In genomic region chr5:111848374-111848914, GRCh38 we compare ENCODE assay signal across 23 cellular contexts.
DNase-seq lines count a peak whose midpoint lies in the region; TF ChIP-seq lines count a peak whose summit lies in the region.
"Had no signal": no experiment of that assay in that cellular context is flagged by ENCODE, and none has a peak within 500 bp of the region (broad histone marks: within the 10 kb centered on the region; RNA-seq: fewer than 3 reads in every experiment).

No MANE protein-coding gene starts in this region.

- H3K36me3 Mint-ChIP-seq in brain, result no peaks in the 10 kb centered on the region
- H3K36me3 Mint-ChIP-seq: CD8-positive, alpha-beta T cell; memory B cell had no signal

- TF ChIP-seq CTCF in brain (conservative IDR thresholded peaks at IDR 0.05), result no peak

- peak overlapping the region in 3 of 5 experiments; percentile 2 to 16 (median 14) for H3K27ac Mint-ChIP-seq in brain
- H3K27ac Mint-ChIP-seq: activated CD4-positive, alpha-beta T cell treated with anti-CD3 and anti-CD28 coated beads for 36 hours; activated T-cell treated with anti-CD3 and anti-CD28 coated beads, Interleukin-2, amount 50 U/mL, for 24 hours; CD8-positive, alpha-beta T cell; dendritic cell treated with granulocyte-macrophage colony-stimulating factor and Interleukin-4, amounts not matched to agents 40 ng/mL and 50 ng/mL, for 4 days; memory B cell; T-helper 17 cell had no signal

- no peaks in the 10 kb centered on the region for H3K9me3 Mint-ChIP-seq in brain
- H3K9me3 Mint-ChIP-seq: activated T-cell treated with anti-CD3 and anti-CD28 coated beads, Interleukin-2, amount 50 U/mL, for 24 hours; CD8-positive, alpha-beta T cell; dendritic cell treated with granulocyte-macrophage colony-stimulating factor and Interleukin-4, amounts not matched to agents 40 ng/mL and 50 ng/mL, for 4 days; memory B cell had no signal

- H3K4me3 Mint-ChIP-seq in brain, result peak overlapping the region in 1 of 5 experiments; percentile 35
- H3K4me3 Mint-ChIP-seq: activated CD4-positive, alpha-beta T cell treated with anti-CD3 and anti-CD28 coated beads for 36 hours; activated T-cell treated with anti-CD3 and anti-CD28 coated beads, Interleukin-2, amount 50 U/mL, for 24 hours; CD8-positive, alpha-beta T cell; dendritic cell treated with granulocyte-macrophage colony-stimulating factor and Interleukin-4, amounts not matched to agents 40 ng/mL and 50 ng/mL, for 4 days; memory B cell; T-helper 17 cell had no signal

- DNase-seq in DMS53 (lab: John Stamatoyannopoulos, UW), result peak; percentile 45
- no peak for DNase-seq in DMS53 treated with DMSO at 0.1 percent for 48 hours (lab: John Stamatoyannopoulos, UW; ENCODE audit: unreplicated experiment)
- peak; percentile 19 for DNase-seq in NAMALWA (ENCODE audit: low spot score)
- DNase-seq in lung microvascular endothelial cell (ENCODE audit: low read depth in 2 of 2), result peak; percentile 3 to 9
- no peak for DNase-seq in activated T-cell treated with anti-CD3 and anti-CD28 coated beads for 4 hours
- no peak for DNase-seq in SW 1271 (lab: John Stamatoyannopoulos, UW)
- DNase-seq in activated T-cell treated with anti-CD3 and anti-CD28 coated beads, Interleukin-2, amount 50 U/mL, for 1 hour, result no peak
- DNase-seq: 8988T; activated CD4-positive, alpha-beta T cell treated with anti-CD3 and anti-CD28 coated beads for 36 hours; activated T-cell treated with anti-CD3 and anti-CD28 coated beads, Interleukin-2, amount 50 U/mL, for 24 hours; CD8-positive, alpha-beta T cell; glutamatergic neuron; KBM-7; NCI-H1048; NCI-H2029; NCI-H446; retina; stimulated activated CD4-positive, alpha-beta T cell treated with anti-CD3 and anti-CD28 coated beads, Interleukin-2, amount 100 ng/mL, for 24 hours; T-helper 17 cell; upper lobe of left lung had no signal

- peaks cover 4% of the 10 kb centered on the region for H3K27me3 Mint-ChIP-seq in brain
- H3K27me3 Mint-ChIP-seq: activated CD4-positive, alpha-beta T cell treated with anti-CD3 and anti-CD28 coated beads for 36 hours; dendritic cell treated with granulocyte-macrophage colony-stimulating factor and Interleukin-4, amounts not matched to agents 40 ng/mL and 50 ng/mL, for 4 days had no signal

- H3K4me1 Mint-ChIP-seq in brain, result peaks cover 10% of the 10 kb centered on the region
- H3K4me1 Mint-ChIP-seq: activated CD4-positive, alpha-beta T cell treated with anti-CD3 and anti-CD28 coated beads for 36 hours; memory B cell; T-helper 17 cell had no signal

Comparison
In these comparisons a context has a peak if more than half of its experiments do, and no peak if none do; other contexts are left out.
1. DNase-seq: peak in DMS53 (single experiment), NAMALWA (single experiment) and lung microvascular endothelial cell (2 of 2); none in DMS53 treated with DMSO at 0.1 percent for 48 hours (single experiment), activated T-cell treated with anti-CD3 and anti-CD28 coated beads for 4 hours (single experiment), SW 1271 (0 of 2) and activated T-cell treated with anti-CD3 and anti-CD28 coated beads, Interleukin-2, amount 50 U/mL, for 1 hour (single experiment).